1 cellular context compared by ENCODE assay signal in genomic region chr6:111047244-111047643, GRCh38.
TF ChIP-seq lines count a peak whose summit lies in the region.

No MANE protein-coding gene starts in this region.

TF ChIP-seq in H1, 55 proteins besides CTCF, POLR2A, EP300 and RAD21:
- no peak for TF ChIP-seq RBBP5 (IDR thresholded peaks at IDR 0.05; ENCODE audit: borderline replicate concordance, low read depth, low read length)
- no peak for TF ChIP-seq GABPA (IDR thresholded peaks at IDR 0.05; ENCODE audit: borderline replicate concordance, insufficient read depth, low read length)
- no peak for TF ChIP-seq EZH2 (IDR thresholded peaks at IDR 0.05; ENCODE audit: low read depth, low read length, severe bottlenecking)
